ENCODE assay signal across 20 cellular contexts in the genomic region with DNA sequence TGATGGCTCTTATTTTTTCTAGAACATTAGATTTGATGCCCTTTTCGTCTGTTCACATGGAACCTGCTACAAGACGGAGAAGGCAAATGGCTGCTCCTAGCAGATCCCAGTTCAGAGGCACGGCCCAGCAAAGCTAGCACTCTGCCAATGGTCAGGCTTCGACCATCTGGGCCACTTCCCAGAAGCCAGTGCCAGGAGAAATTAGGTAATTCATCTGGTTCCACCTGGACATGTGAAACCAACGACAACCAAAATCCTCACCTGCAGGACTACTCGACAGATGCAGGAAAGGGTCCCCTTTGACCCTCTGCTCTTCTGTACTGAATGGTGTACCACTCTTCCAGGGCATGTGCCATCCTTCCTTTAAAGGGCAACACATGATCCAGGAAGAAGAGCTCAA. TPM values are rescaled to one million over a fixed set of nuclear protein-coding genes. Genes with fewer than 3 reads are reported as not detected.
DNase-seq lines count a peak whose midpoint lies in the region; ATAC-seq and TF ChIP-seq lines count a peak whose summit lies in the region.
"Had no signal": no experiment of that assay in that cellular context is flagged by ENCODE, and none has a peak within 500 bp of the region (broad histone marks: within the 10 kb centered on the region; RNA-seq: fewer than 3 reads in every experiment).

No MANE protein-coding gene starts in this region.

- H3K27ac ChIP-seq in CD4-positive, alpha-beta T cell (ENCODE audit: low read depth, low read length): no peak overlapping the region
- H3K27ac ChIP-seq: tibial nerve had no signal

- CTCF ChIA-PET in CD4-positive, alpha-beta T cell (lab: Charles Lee): no interaction called here

- H3K4me3 Mint-ChIP-seq in CD4-positive, alpha-beta T cell: peak overlapping the region; percentile 81
- H3K4me3 Mint-ChIP-seq in activated T-helper 17 cell treated with anti-CD3 and anti-CD28 coated beads, Interleukin-2, amount 50 U/mL, for 72 hours: peak overlapping the region; percentile 62
- H3K4me3 Mint-ChIP-seq in naive B cell (peak overlapping the region; percentile 89 to 95 (median 92)), immature natural killer cell (peak overlapping the region in 2 of 5 donors; percentile 29 to 47)
- H3K4me3 Mint-ChIP-seq: CD14-positive monocyte had no signal

- no peak for ATAC-seq in CD4-positive, alpha-beta T cell (ENCODE audit: poor library complexity)
- ATAC-seq in activated T-helper 17 cell treated with anti-CD3 and anti-CD28 coated beads, Interleukin-2, amount 50 U/mL, for 72 hours (replicated peaks): no peak
- no peak for ATAC-seq in naive B cell (ENCODE audit: low read depth in 2 of 2)
- ATAC-seq in HG02678 (IDR thresholded peaks at IDR 0.05; ENCODE audit: unreplicated experiment): no peak
- ATAC-seq: esophagus mucosa had no signal

- in situ Hi-C loops in G401 (cut with HindIII; ENCODE audit: low sequenced_read_pairs): no loop called here

- no peak for DNase-seq in CD4-positive, alpha-beta T cell
- DNase-seq in G401 (ENCODE audit: low spot score) (peak; percentile 96), naive B cell (no peak), D341Med (ENCODE audit: low spot score) (no peak), NCI-H2171 (lab: John Stamatoyannopoulos, UW) (no peak), immature natural killer cell (no peak)
- DNase-seq: aorta; GOT3; mesendoderm; MM.1S; NCI-H82; occipital lobe; SHP77; stimulated activated CD4-positive, alpha-beta T cell treated with anti-CD3 and anti-CD28 coated beads, Interleukin-4, amount 100 ng/mL, for 24 hours; T1000 had no signal

- POLR2A ChIA-PET in CD4-positive, alpha-beta T cell (lab: Charles Lee): no interaction called here

- H3K27ac Mint-ChIP-seq in CD4-positive, alpha-beta T cell: peak overlapping the region; percentile 85
- no peak overlapping the region for H3K27ac Mint-ChIP-seq in activated T-helper 17 cell treated with anti-CD3 and anti-CD28 coated beads, Interleukin-2, amount 50 U/mL, for 72 hours
- H3K27ac Mint-ChIP-seq in naive B cell (peak overlapping the region in 5 of 6 donors; percentile 86 to 99 (median 97)), immature natural killer cell (peak overlapping the region in 2 of 6 donors; percentile 57 to 73)
- H3K27ac Mint-ChIP-seq: CD14-positive monocyte had no signal

- no peaks in the 10 kb centered on the region for H3K36me3 Mint-ChIP-seq in CD4-positive, alpha-beta T cell (ENCODE audit: low read depth)
- H3K36me3 Mint-ChIP-seq in activated T-helper 17 cell treated with anti-CD3 and anti-CD28 coated beads, Interleukin-2, amount 50 U/mL, for 72 hours (ENCODE audit: low read depth): peaks cover 5% of the 10 kb centered on the region
- H3K36me3 Mint-ChIP-seq in naive B cell (no peaks in the 10 kb centered on the region), immature natural killer cell (no peaks in the 10 kb centered on the region)
- H3K36me3 Mint-ChIP-seq: CD14-positive monocyte had no signal

- no peaks in the 10 kb centered on the region for H3K9me3 Mint-ChIP-seq in CD4-positive, alpha-beta T cell
- H3K9me3 Mint-ChIP-seq in activated T-helper 17 cell treated with anti-CD3 and anti-CD28 coated beads, Interleukin-2, amount 50 U/mL, for 72 hours: no peaks in the 10 kb centered on the region
- no peaks in the 10 kb centered on the region for H3K9me3 Mint-ChIP-seq in naive B cell
- peaks cover 0 to 5% (median 0%) of the 10 kb centered on the region in 6 donors for H3K9me3 Mint-ChIP-seq in immature natural killer cell

- peaks cover 51% of the 10 kb centered on the region for H3K4me1 Mint-ChIP-seq in CD4-positive, alpha-beta T cell (ENCODE audit: low read depth)
- peaks cover 27% of the 10 kb centered on the region for H3K4me1 Mint-ChIP-seq in activated T-helper 17 cell treated with anti-CD3 and anti-CD28 coated beads, Interleukin-2, amount 50 U/mL, for 72 hours
- H3K4me1 Mint-ChIP-seq in naive B cell (peaks cover 60 to 89% (median 86%) of the 10 kb centered on the region in 3 donors), immature natural killer cell (peaks cover 57% of the 10 kb centered on the region in 2 donors)

- TF ChIP-seq CTCF in CD4-positive, alpha-beta T cell (IDR thresholded peaks at IDR 0.05): no peak

- no peaks in the 10 kb centered on the region for H3K27me3 ChIP-seq in CD4-positive, alpha-beta T cell (ENCODE audit: control insufficient read depth, insufficient read depth, low read length)
- H3K27me3 ChIP-seq: tibial nerve had no signal

- peaks cover 8% of the 10 kb centered on the region for H3K27me3 Mint-ChIP-seq in CD4-positive, alpha-beta T cell
- H3K27me3 Mint-ChIP-seq in activated T-helper 17 cell treated with anti-CD3 and anti-CD28 coated beads, Interleukin-2, amount 50 U/mL, for 72 hours: no peaks in the 10 kb centered on the region
- H3K27me3 Mint-ChIP-seq in naive B cell: no peaks in the 10 kb centered on the region
- peaks cover 3 to 21% (median 16%) of the 10 kb centered on the region in 3 donors for H3K27me3 Mint-ChIP-seq in immature natural killer cell (ENCODE audit: low read depth in 3 of 3)

- intact Hi-C loops in CD4-positive, alpha-beta T cell (cut with DNase I, micrococcal nuclease): loop anchor here in 1 of 2 experiments (5.0 kb wide), 1 partner anchor 78 kb away; the partner anchor contains the start of gene PEX26

- no peaks in the 10 kb centered on the region for H3K9me3 ChIP-seq in CD4-positive, alpha-beta T cell (ENCODE audit: control insufficient read depth, low read length)
- H3K9me3 ChIP-seq: tibial nerve had no signal

RNA-seq across cellular contexts. Expression of gene MICAL3, which starts 25.4 kb away (rescaled TPM):
- total RNA-seq in CD4-positive, alpha-beta T cell: 1 to 10 TPM; 9.4 to 9.9 TPM
- 3.4 and 5.3 TPM in 2 replicates for total RNA-seq in G401 (2014; rRNA removed; shearing (Covaris generic))
- total RNA-seq in activated T-helper 17 cell treated with anti-CD3 and anti-CD28 coated beads, Interleukin-2, amount 50 U/mL, for 72 hours: 10 to 100 TPM; 28.7 to 38.5 TPM
- 10 to 100 TPM; 10.9 to 28.0 (median 15.6) TPM for polyA plus RNA-seq in naive B cell (ENCODE audit: low read depth in 6 of 6)
- 1 to 10 TPM in 2 of 3 donors, not detected in 1; 1.1 to 2.3 TPM for polyA plus RNA-seq in immature natural killer cell
